Comparison of ENCODE assay signal across 8 cellular contexts in the genomic region with DNA sequence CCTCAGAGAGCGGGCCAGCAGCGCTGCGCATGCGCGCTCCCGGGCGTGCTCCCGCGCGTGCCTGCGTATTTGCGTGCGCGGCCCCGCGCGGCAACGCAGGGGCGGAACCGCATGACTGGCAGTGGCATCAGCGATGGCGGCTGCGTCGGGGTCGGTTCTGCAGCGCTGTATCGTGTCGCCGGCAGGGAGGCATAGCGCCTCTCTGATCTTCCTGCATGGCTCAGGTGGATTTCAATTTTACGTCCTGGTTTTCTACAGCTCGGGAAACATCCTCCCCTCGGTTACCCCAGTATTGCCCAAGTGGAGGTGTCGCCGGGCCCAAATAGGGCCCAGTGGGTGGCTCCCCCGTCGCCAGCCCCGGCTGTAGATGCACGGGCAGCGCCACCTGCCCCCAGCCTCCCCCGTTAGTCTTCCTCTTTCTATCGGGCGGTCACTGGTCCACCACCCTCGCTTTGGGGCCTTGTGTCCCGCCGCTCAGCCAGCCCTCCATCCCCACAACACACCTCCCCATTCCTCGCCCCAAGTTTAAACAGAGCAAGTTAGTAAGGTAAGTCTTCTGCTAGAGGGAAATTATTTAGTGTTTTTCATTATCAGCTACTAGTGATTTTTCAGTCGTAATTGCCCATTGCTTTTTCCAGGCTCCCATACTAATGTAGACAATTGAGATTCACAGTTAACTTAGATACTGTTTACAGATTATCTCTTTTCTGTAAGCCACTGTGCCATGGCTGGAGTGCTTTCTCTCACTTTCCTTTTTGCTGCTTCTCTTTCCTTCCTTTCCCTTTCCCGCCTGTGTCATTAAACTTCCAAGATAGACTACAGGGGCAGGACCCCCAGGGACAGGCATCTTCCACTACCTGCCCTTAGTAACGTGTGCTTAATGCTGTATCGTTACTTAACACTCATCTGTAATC. TPM values are rescaled to one million over a fixed set of nuclear protein-coding genes. Genes with fewer than 3 reads are reported as not detected.
A peak's percentile ranks its signal among the peaks of the same experiment; 100 is the strongest.
DNase-seq lines count a peak whose midpoint lies in the region; ATAC-seq and TF ChIP-seq lines count a peak whose summit lies in the region.

A gene (plus strand): TSS at position 121 of the 914 bp plus-strand sequence. CDS start 13 bp downstream, at position 134.

- H3K4me3 Mint-ChIP-seq in activated T-helper 1 cell treated with anti-CD3 and anti-CD28 coated beads, Interleukin-12 subunit alpha, Interleukin-12 subunit beta, Interleukin-2, Interleukin-4 antibody, amounts not matched to agents 30 ng/mL and 10 ng/mL and 1 ng/mL, durations not matched to agents 14 hours and 24 hours and 36 hours, result peak within 1 kb of the TSS; percentile 99
- H3K4me3 Mint-ChIP-seq in naive thymus-derived CD4-positive, alpha-beta T cell, result peak within 1 kb of the TSS; percentile 84 to 100 (median 98)
- peak within 1 kb of the TSS; percentile 96 for H3K4me3 Mint-ChIP-seq in stimulated activated memory B cell treated with anti-CD40 and anti-IgM and Interleukin-4, amounts not matched to agents 10 μg/mL and 1 μg/mL and 100 μg/mL, for 72 hours

- peak within 1 kb of the TSS; percentile 59 for H3K27ac ChIP-seq in DOHH2 (ENCODE audit: low read depth, low read length)
- peak within 1 kb of the TSS; percentile 71 for H3K27ac ChIP-seq in KMS-11
- peak within 1 kb of the TSS; percentile 76 for H3K27ac ChIP-seq in naive thymus-derived CD4-positive, alpha-beta T cell (ENCODE audit: low read depth, low read length)

- H3K36me3 Mint-ChIP-seq in activated T-helper 1 cell treated with anti-CD3 and anti-CD28 coated beads, Interleukin-12 subunit alpha, Interleukin-12 subunit beta, Interleukin-2, Interleukin-4 antibody, amounts not matched to agents 30 ng/mL and 10 ng/mL and 1 ng/mL, durations not matched to agents 14 hours and 24 hours and 36 hours (ENCODE audit: low read depth), result peaks cover 19% of the 10 kb centered on the region
- H3K36me3 Mint-ChIP-seq in naive thymus-derived CD4-positive, alpha-beta T cell, result peaks cover 0 to 14% (median 4%) of the 10 kb centered on the region in 5 donors
- peaks cover 18% of the 10 kb centered on the region for H3K36me3 Mint-ChIP-seq in stimulated activated memory B cell treated with anti-CD40 and anti-IgM and Interleukin-4, amounts not matched to agents 10 μg/mL and 1 μg/mL and 100 μg/mL, for 72 hours

- POLR2A ChIA-PET in naive thymus-derived CD4-positive, alpha-beta T cell (lab: Charles Lee), result interaction anchor here (0.6 to 1.0 kb wide), 2 partner anchors 16 to 889 kb away, joined by 3 to 4 read pairs; a partner anchor contains a TSS

- H3K4me3 ChIP-seq in DOHH2 (ENCODE audit: low read length) (peak within 1 kb of the TSS; percentile 83), KMS-11 (IDR thresholded peaks at IDR 0.05; ENCODE audit: insufficient read depth, low read depth, low read length) (peak within 1 kb of the TSS; percentile 58)
- peak within 1 kb of the TSS; percentile 84 for H3K4me3 ChIP-seq in naive thymus-derived CD4-positive, alpha-beta T cell (ENCODE audit: low read length)

- H3K79me2 ChIP-seq in DOHH2 (ENCODE audit: control insufficient read depth, low read length) (peaks cover 50% of the 10 kb centered on the region), KMS-11 (ENCODE audit: insufficient read depth, low read depth) (peaks cover 19% of the 10 kb centered on the region)

- peak within 1 kb of the TSS; percentile 97 for H3K27ac Mint-ChIP-seq in activated T-helper 1 cell treated with anti-CD3 and anti-CD28 coated beads, Interleukin-12 subunit alpha, Interleukin-12 subunit beta, Interleukin-2, Interleukin-4 antibody, amounts not matched to agents 30 ng/mL and 10 ng/mL and 1 ng/mL, durations not matched to agents 14 hours and 24 hours and 36 hours
- H3K27ac Mint-ChIP-seq in naive thymus-derived CD4-positive, alpha-beta T cell, result peak within 1 kb of the TSS; percentile 96 to 99 (median 97)
- peak within 1 kb of the TSS; percentile 94 for H3K27ac Mint-ChIP-seq in stimulated activated memory B cell treated with anti-CD40 and anti-IgM and Interleukin-4, amounts not matched to agents 10 μg/mL and 1 μg/mL and 100 μg/mL, for 72 hours

- peak within 1 kb of the TSS; percentile 74 for H3K4me2 ChIP-seq in DOHH2 (ENCODE audit: low read length)
- peak within 1 kb of the TSS; percentile 97 for H3K4me2 ChIP-seq in KMS-11

- no peaks in the 10 kb centered on the region for H3K9me2 ChIP-seq in DOHH2 (replicated peaks; ENCODE audit: control insufficient read depth, low read length)

- H3K36me3 ChIP-seq in DOHH2 (ENCODE audit: control insufficient read depth, low read length) (peaks cover 38% of the 10 kb centered on the region), KMS-11 (ENCODE audit: insufficient read depth) (no peaks in the 10 kb centered on the region)
- no peaks in the 10 kb centered on the region for H3K36me3 ChIP-seq in naive thymus-derived CD4-positive, alpha-beta T cell (ENCODE audit: control insufficient read depth in 2 of 3, insufficient read depth in 3 of 3, low read length in 3 of 3)

- peak; percentile 83 for DNase-seq in RPMI7951 (ENCODE audit: low read depth)
- peak; percentile 85 for DNase-seq in activated T-helper 1 cell treated with anti-CD3 and anti-CD28 coated beads, Interleukin-12 subunit alpha, Interleukin-12 subunit beta, Interleukin-2, Interleukin-4 antibody, amounts not matched to agents 30 ng/mL and 10 ng/mL and 1 ng/mL, durations not matched to agents 14 hours and 24 hours and 36 hours (ENCODE audit: low spot score)
- peak; percentile 88 for DNase-seq in fibroblast of gingiva (ENCODE audit: low read depth)
- DNase-seq in naive thymus-derived CD4-positive, alpha-beta T cell, result peak; percentile 82 to 92 (median 88)

- no peaks in the 10 kb centered on the region for H3K9me3 ChIP-seq in DOHH2 (ENCODE audit: control insufficient read depth, insufficient read depth, low read length)
- no peaks in the 10 kb centered on the region for H3K9me3 ChIP-seq in naive thymus-derived CD4-positive, alpha-beta T cell (ENCODE audit: control insufficient read depth in 2 of 3, low read length in 3 of 3)

- H3K4me1 Mint-ChIP-seq in activated T-helper 1 cell treated with anti-CD3 and anti-CD28 coated beads, Interleukin-12 subunit alpha, Interleukin-12 subunit beta, Interleukin-2, Interleukin-4 antibody, amounts not matched to agents 30 ng/mL and 10 ng/mL and 1 ng/mL, durations not matched to agents 14 hours and 24 hours and 36 hours (ENCODE audit: low read depth), result peaks cover 51% of the 10 kb centered on the region
- peaks cover 34 to 55% (median 50%) of the 10 kb centered on the region in 7 donors for H3K4me1 Mint-ChIP-seq in naive thymus-derived CD4-positive, alpha-beta T cell
- H3K4me1 Mint-ChIP-seq in stimulated activated memory B cell treated with anti-CD40 and anti-IgM and Interleukin-4, amounts not matched to agents 10 μg/mL and 1 μg/mL and 100 μg/mL, for 72 hours, result peaks cover 36% of the 10 kb centered on the region

- intact Hi-C loops in activated T-helper 1 cell treated with anti-CD3 and anti-CD28 coated beads, Interleukin-12 subunit alpha, Interleukin-12 subunit beta, Interleukin-2, Interleukin-4 antibody, amounts not matched to agents 30 ng/mL and 10 ng/mL and 1 ng/mL, durations not matched to agents 14 hours and 24 hours and 36 hours (cut with micrococcal nuclease), result loop anchor here (1.0 to 10.0 kb wide), 6 partner anchors 15 to 1549 kb away; a partner anchor contains a TSS
- intact Hi-C loops in naive thymus-derived CD4-positive, alpha-beta T cell (cut with micrococcal nuclease), result loop anchor here (1.0 to 10.0 kb wide), 9 partner anchors 10 to 1543 kb away; a partner anchor contains a TSS

- TF ChIP-seq CTCF in DOHH2 (IDR thresholded peaks at IDR 0.05; ENCODE audit: low read depth, low read length, poor library complexity, severe bottlenecking), result peak; percentile 36
- TF ChIP-seq CTCF in KMS-11 (conservative IDR thresholded peaks at IDR 0.05; ENCODE audit: low read depth, low read length), result no peak

- H4K20me1 ChIP-seq in DOHH2 (ENCODE audit: control insufficient read depth, insufficient read depth, low read depth, low read length) (no peaks in the 10 kb centered on the region), KMS-11 (ENCODE audit: insufficient read depth) (no peaks in the 10 kb centered on the region)

- peak within 1 kb of the TSS; percentile 88 for H2AFZ ChIP-seq in KMS-11 (ENCODE audit: low read depth)

- H3K27me3 Mint-ChIP-seq in activated T-helper 1 cell treated with anti-CD3 and anti-CD28 coated beads, Interleukin-12 subunit alpha, Interleukin-12 subunit beta, Interleukin-2, Interleukin-4 antibody, amounts not matched to agents 30 ng/mL and 10 ng/mL and 1 ng/mL, durations not matched to agents 14 hours and 24 hours and 36 hours (ENCODE audit: insufficient read depth), result no peaks in the 10 kb centered on the region
- H3K27me3 Mint-ChIP-seq in naive thymus-derived CD4-positive, alpha-beta T cell, result peaks cover 0 to 5% (median 0%) of the 10 kb centered on the region in 5 donors
- no peaks in the 10 kb centered on the region for H3K27me3 Mint-ChIP-seq in stimulated activated memory B cell treated with anti-CD40 and anti-IgM and Interleukin-4, amounts not matched to agents 10 μg/mL and 1 μg/mL and 100 μg/mL, for 72 hours

- peaks cover 78% of the 10 kb centered on the region for H3K4me1 ChIP-seq in DOHH2 (ENCODE audit: control insufficient read depth, low read length)
- peaks cover 20% of the 10 kb centered on the region for H3K4me1 ChIP-seq in KMS-11 (ENCODE audit: low read depth, poor library complexity, severe bottlenecking)
- peaks cover 15 to 18% of the 10 kb centered on the region in 2 donors for H3K4me1 ChIP-seq in naive thymus-derived CD4-positive, alpha-beta T cell (ENCODE audit: control insufficient read depth in 2 of 2, insufficient read depth in 2 of 2, low read length in 2 of 2)

- no peaks in the 10 kb centered on the region for H3K9me3 Mint-ChIP-seq in activated T-helper 1 cell treated with anti-CD3 and anti-CD28 coated beads, Interleukin-12 subunit alpha, Interleukin-12 subunit beta, Interleukin-2, Interleukin-4 antibody, amounts not matched to agents 30 ng/mL and 10 ng/mL and 1 ng/mL, durations not matched to agents 14 hours and 24 hours and 36 hours
- peaks cover 0 to 5% (median 0%) of the 10 kb centered on the region in 11 donors for H3K9me3 Mint-ChIP-seq in naive thymus-derived CD4-positive, alpha-beta T cell
- no peaks in the 10 kb centered on the region for H3K9me3 Mint-ChIP-seq in stimulated activated memory B cell treated with anti-CD40 and anti-IgM and Interleukin-4, amounts not matched to agents 10 μg/mL and 1 μg/mL and 100 μg/mL, for 72 hours

- H3K9ac ChIP-seq in KMS-11, result peak within 1 kb of the TSS; percentile 82

- no peaks in the 10 kb centered on the region for H3F3A ChIP-seq in DOHH2 (ENCODE audit: control insufficient read depth, insufficient read depth)

- CTCF ChIA-PET in naive thymus-derived CD4-positive, alpha-beta T cell (lab: Charles Lee), result no interaction called here

- peak; percentile 60 for ATAC-seq in GM21737 (IDR thresholded peaks at IDR 0.05; ENCODE audit: unreplicated experiment)
- peak; percentile 98 for ATAC-seq in naive thymus-derived CD4-positive, alpha-beta T cell
- ATAC-seq in stimulated activated memory B cell treated with anti-CD40 and anti-IgM and Interleukin-4, amounts not matched to agents 10 μg/mL and 1 μg/mL and 100 μg/mL, for 72 hours, result peak; percentile 94

- H3K27me3 ChIP-seq in DOHH2 (ENCODE audit: control insufficient read depth, low read length) (no peaks in the 10 kb centered on the region), KMS-11 (ENCODE audit: insufficient read depth, low read depth) (no peaks in the 10 kb centered on the region)
- H3K27me3 ChIP-seq in naive thymus-derived CD4-positive, alpha-beta T cell (ENCODE audit: control insufficient read depth in 2 of 2, insufficient read depth in 2 of 2, low read length in 2 of 2), result no peaks in the 10 kb centered on the region

RNA-seq across cellular contexts. Expression of the gene that starts here (rescaled TPM):
- total RNA-seq in RPMI7951 (2014; rRNA removed; shearing (Covaris generic)), result 13.7 and 15.1 TPM in 2 replicates
- 18.4 and 19.1 TPM in 2 replicates for total RNA-seq in activated T-helper 1 cell treated with anti-CD3 and anti-CD28 coated beads, Interleukin-12 subunit alpha, Interleukin-12 subunit beta, Interleukin-2, Interleukin-4 antibody, amounts not matched to agents 30 ng/mL and 10 ng/mL and 1 ng/mL, durations not matched to agents 14 hours and 24 hours and 36 hours
- total RNA-seq in naive thymus-derived CD4-positive, alpha-beta T cell, result 10 to 100 TPM; 12.2 to 24.1 (median 20.4) TPM
- polyA plus RNA-seq in naive thymus-derived CD4-positive, alpha-beta T cell, result 10 to 100 TPM; 21.9 to 33.0 TPM

Comparison
In these comparisons a context has a peak if more than half of its experiments do, and no peak if none do; other contexts are left out.
1. Peak in every context shown above with its lines: DNase-seq, ATAC-seq, H3K4me3 ChIP-seq and H3K27ac ChIP-seq.